Comparison of ENCODE assay signal across 8 cellular contexts in genomic region chr2:33441235-33441810, GRCh38. TPM values are rescaled to one million over a fixed set of nuclear protein-coding genes. Genes with fewer than 3 reads are reported as not detected.
DNase-seq lines count a peak whose midpoint lies in the region; ATAC-seq and TF ChIP-seq lines count a peak whose summit lies in the region.

No MANE protein-coding gene starts in this region.

- ATAC-seq in GM21381 (IDR thresholded peaks at IDR 0.05; ENCODE audit: unreplicated experiment) (peak; percentile 88), mucosa of descending colon (peak; percentile 51)

- no peaks in the 10 kb centered on the region for H3K36me3 ChIP-seq in mucosa of descending colon (ENCODE audit: low read depth)

- DNase-seq in NCI-H187 treated with DMSO at 0.1 percent for 48 hours (lab: John Stamatoyannopoulos, UW) (peak; percentile 5), NCI-H187 (lab: John Stamatoyannopoulos, UW) (no peak), KG1 (lab: John Stamatoyannopoulos, UW) (peak; percentile 9), SKM-1 (lab: John Stamatoyannopoulos, UW; ENCODE audit: unreplicated experiment) (peak; percentile 44), epidermal melanocyte (ENCODE audit: insufficient read length, low spot score) (peak; percentile 37), mucosa of descending colon (peak in 1 of 3 donors; percentile 29), mesenteric fat pad (ENCODE audit: low spot score) (no peak)

- TF ChIP-seq CTCF in mucosa of descending colon (IDR thresholded peaks at IDR 0.05) = no peak

- no peak overlapping the region for H3K4me3 ChIP-seq in mucosa of descending colon

- no peaks in the 10 kb centered on the region for H3K4me1 ChIP-seq in mucosa of descending colon (ENCODE audit: low read depth)

- no peaks in the 10 kb centered on the region for H3K9me3 ChIP-seq in mucosa of descending colon

- intact Hi-C loops in mucosa of descending colon (cut with DNase I, micrococcal nuclease) = no loop called here

RNA-seq across cellular contexts. Expression of gene RASGRP3, which starts 35.1 kb away (rescaled TPM):
- total RNA-seq in mucosa of descending colon (1 to 10 TPM; 3.8 to 6.1 (median 5.4) TPM), mesenteric fat pad (16.1 TPM)

Comparison
In these comparisons a context has a peak if more than half of its experiments do, and no peak if none do; other contexts are left out.
1. DNase-seq: peak in NCI-H187 treated with DMSO at 0.1 percent for 48 hours (single experiment), KG1 (single experiment), SKM-1 (single experiment) and epidermal melanocyte (single experiment); none in NCI-H187 (0 of 2) and mesenteric fat pad (single experiment).